ENCODE assay signal across 9 cellular contexts in genomic region chr13:98267080-98267912, GRCh38.
DNase-seq lines count a peak whose midpoint lies in the region; ATAC-seq and TF ChIP-seq lines count a peak whose summit lies in the region.
"Had no signal": no experiment of that assay in that cellular context is flagged by ENCODE, and none has a peak within 500 bp of the region (broad histone marks: within the 10 kb centered on the region; RNA-seq: fewer than 3 reads in every experiment).

No MANE protein-coding gene starts in this region.

- peak overlapping the region in 2 of 10 donors; percentile 2 to 4 for H3K4me3 ChIP-seq in heart right ventricle
- H3K4me3 ChIP-seq in stomach smooth muscle (ENCODE audit: low read length in 2 of 2) = peak overlapping the region; percentile 56 to 67
- H3K4me3 ChIP-seq in CD4-positive, alpha-beta memory T cell (ENCODE audit: low read length in 2 of 2) = no peak overlapping the region

- POLR2A ChIA-PET in CD4-positive, alpha-beta memory T cell (lab: Charles Lee; ENCODE audit: partially characterized antibody) = no interaction called here

- intact Hi-C loops in heart right ventricle (cut with DNase I) = no loop called here
- intact Hi-C loops in CD4-positive, alpha-beta memory T cell (cut with micrococcal nuclease) = no loop called here

- H3K4me3 Mint-ChIP-seq in CD4-positive, alpha-beta memory T cell = no peak overlapping the region
- H3K4me3 Mint-ChIP-seq: stimulated activated naive CD8-positive, alpha-beta T cell treated with anti-CD3 and anti-CD28 coated beads, Interleukin-15, Interleukin-2, amounts not matched to agents 100 ng/mL and 50 ng/mL, for 24 hours had no signal

- DNase-seq in heart right ventricle = peak in 1 of 2 donors; percentile 23
- no peak for DNase-seq in activated T-cell treated with anti-CD3 and anti-CD28 coated beads, Interleukin-2, amount 50 U/mL, for 48 hours
- no peak for DNase-seq in dedifferentiated amniotic fluid mesenchymal stem cell (ENCODE audit: extremely low spot score)
- no peak for DNase-seq in CD4-positive, alpha-beta memory T cell
- DNase-seq: esophagus squamous epithelium had no signal

- no peaks in the 10 kb centered on the region for H3K4me1 Mint-ChIP-seq in CD4-positive, alpha-beta memory T cell

- no peaks in the 10 kb centered on the region for H3K27me3 Mint-ChIP-seq in CD4-positive, alpha-beta memory T cell
- H3K27me3 Mint-ChIP-seq: stimulated activated naive CD8-positive, alpha-beta T cell treated with anti-CD3 and anti-CD28 coated beads, Interleukin-15, Interleukin-2, amounts not matched to agents 100 ng/mL and 50 ng/mL, for 24 hours had no signal

- whole genome bisulfite sequencing in heart right ventricle, 2 donors = 63 to 67% methylated on average over 18 of the region's 18 CpGs

- H3K9me3 Mint-ChIP-seq in CD4-positive, alpha-beta memory T cell = no peaks in the 10 kb centered on the region
- H3K9me3 Mint-ChIP-seq: stimulated activated naive CD8-positive, alpha-beta T cell treated with anti-CD3 and anti-CD28 coated beads, Interleukin-15, Interleukin-2, amounts not matched to agents 100 ng/mL and 50 ng/mL, for 24 hours had no signal

- CTCF ChIA-PET in CD4-positive, alpha-beta memory T cell (lab: Charles Lee; ENCODE audit: partially characterized antibody) = no interaction called here

- H3K36me3 ChIP-seq in heart right ventricle = no peaks in the 10 kb centered on the region
- H3K36me3 ChIP-seq in stomach smooth muscle (ENCODE audit: control insufficient read depth in 2 of 2, insufficient read depth in 2 of 2, low read length in 2 of 2) = no peaks in the 10 kb centered on the region
- H3K36me3 ChIP-seq in CD4-positive, alpha-beta memory T cell (ENCODE audit: insufficient read depth, low read length) = no peaks in the 10 kb centered on the region
- H3K36me3 ChIP-seq: esophagus squamous epithelium had no signal

- ATAC-seq in GM19467 (IDR thresholded peaks at IDR 0.05; ENCODE audit: unreplicated experiment) = peak; percentile 66
- ATAC-seq in HG03565 (IDR thresholded peaks at IDR 0.05; ENCODE audit: unreplicated experiment) = peak; percentile 86
- ATAC-seq in heart right ventricle = peak in 7 of 8 donors; percentile 47 to 83 (median 59)

- no peaks in the 10 kb centered on the region for H3K27me3 ChIP-seq in heart right ventricle
- no peaks in the 10 kb centered on the region for H3K27me3 ChIP-seq in stomach smooth muscle (ENCODE audit: control insufficient read depth in 1 of 2, insufficient read depth in 2 of 2, low read length in 2 of 2)
- H3K27me3 ChIP-seq in CD4-positive, alpha-beta memory T cell (ENCODE audit: insufficient read depth, low read length) = no peaks in the 10 kb centered on the region
- H3K27me3 ChIP-seq: esophagus squamous epithelium had no signal

- H3K9ac ChIP-seq in stomach smooth muscle (ENCODE audit: low read length in 2 of 2) = peak overlapping the region; percentile 33 to 66

- H3K27ac Mint-ChIP-seq in CD4-positive, alpha-beta memory T cell = no peak overlapping the region
- H3K27ac Mint-ChIP-seq: stimulated activated naive CD8-positive, alpha-beta T cell treated with anti-CD3 and anti-CD28 coated beads, Interleukin-15, Interleukin-2, amounts not matched to agents 100 ng/mL and 50 ng/mL, for 24 hours had no signal

- no peaks in the 10 kb centered on the region for H3K9me3 ChIP-seq in heart right ventricle
- H3K9me3 ChIP-seq in stomach smooth muscle (ENCODE audit: control insufficient read depth in 2 of 2, low read length in 2 of 2) = no peaks in the 10 kb centered on the region
- H3K9me3 ChIP-seq in CD4-positive, alpha-beta memory T cell (ENCODE audit: control insufficient read depth in 1 of 2, low read length in 2 of 2) = no peaks in the 10 kb centered on the region
- H3K9me3 ChIP-seq: esophagus squamous epithelium had no signal

- H3K36me3 Mint-ChIP-seq in CD4-positive, alpha-beta memory T cell = no peaks in the 10 kb centered on the region

- H3K4me1 ChIP-seq in heart right ventricle (peaks cover 0 to 18% (median 0%) of the 10 kb centered on the region in 9 donors), stomach smooth muscle (ENCODE audit: control insufficient read depth, insufficient read depth, low read length) (peaks cover 23% of the 10 kb centered on the region)
- H3K4me1 ChIP-seq in CD4-positive, alpha-beta memory T cell (ENCODE audit: insufficient read depth, low read length) = no peaks in the 10 kb centered on the region

- H3K27ac ChIP-seq in heart right ventricle = peak overlapping the region in 2 of 10 donors; percentile 22 to 26
- H3K27ac ChIP-seq in stomach smooth muscle (ENCODE audit: low read length) = peak overlapping the region; percentile 55
- H3K27ac ChIP-seq in CD4-positive, alpha-beta memory T cell (ENCODE audit: low read depth, low read length) = no peak overlapping the region

- no peak for TF ChIP-seq CTCF in heart right ventricle (IDR thresholded peaks at IDR 0.05)

Comparison
In these comparisons a context has a peak if more than half of its experiments do, and no peak if none do; other contexts are left out.
1. H3K4me3 ChIP-seq: peak in stomach smooth muscle (2 of 2); none in CD4-positive, alpha-beta memory T cell (0 of 2).
2. Peak in every context shown above with its lines, with median percentiles within 50 percentile points of each other: ATAC-seq.